Comparison of ENCODE assay signal across 1 cellular context in the genomic region with DNA sequence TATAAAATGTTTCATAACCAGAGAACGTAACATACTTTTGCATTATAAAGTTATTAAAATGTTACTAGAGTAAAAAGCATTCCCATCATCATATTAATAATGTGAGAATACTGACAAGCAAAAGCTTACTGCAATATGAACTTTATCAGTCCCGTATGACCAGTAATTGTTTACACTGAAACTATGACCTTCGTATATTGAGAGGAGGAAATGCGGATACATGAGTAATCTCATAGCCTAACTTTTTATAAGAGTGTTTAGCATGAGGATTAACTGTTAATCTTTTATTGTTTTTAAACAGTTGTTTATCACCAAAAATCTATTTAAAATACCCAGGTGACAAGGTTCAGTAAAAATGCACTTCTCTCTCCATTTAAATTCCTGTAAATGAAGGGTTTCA.
TF ChIP-seq lines count a peak whose summit lies in the region.

No MANE protein-coding gene starts in this region.

TF ChIP-seq in GM23338, 12 proteins besides CTCF, POLR2A, EP300 and RAD21 (continued from another document):
- TF ChIP-seq, protein P1, sequence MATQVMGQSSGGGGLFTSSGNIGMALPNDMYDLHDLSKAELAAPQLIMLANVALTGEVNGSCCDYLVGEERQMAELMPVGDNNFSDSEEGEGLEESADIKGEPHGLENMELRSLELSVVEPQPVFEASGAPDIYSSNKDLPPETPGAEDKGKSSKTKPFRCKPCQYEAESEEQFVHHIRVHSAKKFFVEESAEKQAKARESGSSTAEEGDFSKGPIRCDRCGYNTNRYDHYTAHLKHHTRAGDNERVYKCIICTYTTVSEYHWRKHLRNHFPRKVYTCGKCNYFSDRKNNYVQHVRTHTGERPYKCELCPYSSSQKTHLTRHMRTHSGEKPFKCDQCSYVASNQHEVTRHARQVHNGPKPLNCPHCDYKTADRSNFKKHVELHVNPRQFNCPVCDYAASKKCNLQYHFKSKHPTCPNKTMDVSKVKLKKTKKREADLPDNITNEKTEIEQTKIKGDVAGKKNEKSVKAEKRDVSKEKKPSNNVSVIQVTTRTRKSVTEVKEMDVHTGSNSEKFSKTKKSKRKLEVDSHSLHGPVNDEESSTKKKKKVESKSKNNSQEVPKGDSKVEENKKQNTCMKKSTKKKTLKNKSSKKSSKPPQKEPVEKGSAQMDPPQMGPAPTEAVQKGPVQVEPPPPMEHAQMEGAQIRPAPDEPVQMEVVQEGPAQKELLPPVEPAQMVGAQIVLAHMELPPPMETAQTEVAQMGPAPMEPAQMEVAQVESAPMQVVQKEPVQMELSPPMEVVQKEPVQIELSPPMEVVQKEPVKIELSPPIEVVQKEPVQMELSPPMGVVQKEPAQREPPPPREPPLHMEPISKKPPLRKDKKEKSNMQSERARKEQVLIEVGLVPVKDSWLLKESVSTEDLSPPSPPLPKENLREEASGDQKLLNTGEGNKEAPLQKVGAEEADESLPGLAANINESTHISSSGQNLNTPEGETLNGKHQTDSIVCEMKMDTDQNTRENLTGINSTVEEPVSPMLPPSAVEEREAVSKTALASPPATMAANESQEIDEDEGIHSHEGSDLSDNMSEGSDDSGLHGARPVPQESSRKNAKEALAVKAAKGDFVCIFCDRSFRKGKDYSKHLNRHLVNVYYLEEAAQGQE (IDR thresholded peaks at IDR 0.05; ENCODE audit: unreplicated experiment): no peak
- TF ChIP-seq ZNF114 (CRISPR knock-in tag; IDR thresholded peaks at IDR 0.05): no peak
